In genomic region chr1:155324041-155324716, GRCh38 we compare ENCODE assay signal across 8 cellular contexts. TPM values are rescaled to one million over a fixed set of nuclear protein-coding genes. Genes with fewer than 3 reads are reported as not detected.
DNase-seq lines count a peak whose midpoint lies in the region; ATAC-seq and TF ChIP-seq lines count a peak whose summit lies in the region.

No MANE protein-coding gene starts in this region.

- peak overlapping the region; percentile 90 for H3K4me3 ChIP-seq in kidney epithelial cell (ENCODE audit: low read depth, low read length)

- ATAC-seq in GM19035 (IDR thresholded peaks at IDR 0.05; ENCODE audit: unreplicated experiment) (peak; percentile 63), HG03378 (IDR thresholded peaks at IDR 0.05; ENCODE audit: unreplicated experiment) (peak; percentile 50)

- H3K36me3 ChIP-seq in kidney epithelial cell (ENCODE audit: control insufficient read depth, insufficient read depth, low read length) = peaks cover 1% of the 10 kb centered on the region

- TF ChIP-seq CTCF in AG09319 (IDR thresholded peaks at IDR 0.05; ENCODE audit: low read depth, low read length) = no peak
- no peak for TF ChIP-seq CTCF in kidney epithelial cell (IDR thresholded peaks at IDR 0.05; ENCODE audit: insufficient read depth, low read length, poor library complexity, severe bottlenecking)

- H3K27me3 ChIP-seq in kidney epithelial cell (ENCODE audit: control insufficient read depth, insufficient read depth, low read length) = no peaks in the 10 kb centered on the region

- DNase-seq in AG09319 (ENCODE audit: extremely low read depth, low read depth) (peak; percentile 90), NCI-H460 (ENCODE audit: extremely low read depth, low read depth) (peak; percentile 98), cerebellum (ENCODE audit: low spot score) (peak; percentile 93), kidney epithelial cell (ENCODE audit: low read depth) (peak; percentile 80)
- peak; percentile 77 for DNase-seq in activated CD4-positive, alpha-beta T cell treated with anti-CD3 and anti-CD28 coated beads for 1 hour
- peak; percentile 98 for DNase-seq in stimulated activated CD4-positive, alpha-beta T cell treated with anti-CD3 and anti-CD28 coated beads, Interleukin-15, amount 100 ng/mL, for 24 hours

RNA-seq across cellular contexts. Expression of gene RUSC1, which starts 3.5 kb away (rescaled TPM):
- 80.4 and 86.6 TPM in 2 replicates for total RNA-seq in NCI-H460 (2014; rRNA removed; shearing (Covaris generic))
- polyA plus RNA-seq in NCI-H460 (2014; cell fraction: nucleus; rRNA removed) = 181 and 189 TPM in 2 replicates
- total RNA-seq in cerebellum (32.0 TPM), kidney epithelial cell (38.1 and 38.3 TPM in 2 replicates)

RNA-seq across cellular contexts. Expression of gene FDPS, which starts 15.5 kb away (rescaled TPM):
- total RNA-seq in NCI-H460 (2014; rRNA removed; shearing (Covaris generic)) = 124 and 142 TPM in 2 replicates
- polyA plus RNA-seq in NCI-H460 (2014; cell fraction: nucleus; rRNA removed) = 253 and 294 TPM in 2 replicates
- total RNA-seq in cerebellum = 65.8 TPM
- total RNA-seq in kidney epithelial cell = 248 and 271 TPM in 2 replicates

RNA-seq across cellular contexts. Expression of gene PKLR, which starts 22.9 kb away (rescaled TPM):
- total RNA-seq in NCI-H460 (2014; rRNA removed; shearing (Covaris generic)) = not detected in 2 replicates
- not detected in 2 replicates for polyA plus RNA-seq in NCI-H460 (2014; cell fraction: nucleus; rRNA removed)
- not detected for total RNA-seq in cerebellum
- total RNA-seq in kidney epithelial cell = not detected in 2 replicates

RNA-seq across cellular contexts. Expression of gene HCN3, which starts 46.9 kb away (rescaled TPM):
- 1.4 and 1.6 TPM in 2 replicates for total RNA-seq in NCI-H460 (2014; rRNA removed; shearing (Covaris generic))
- polyA plus RNA-seq in NCI-H460 (2014; cell fraction: nucleus; rRNA removed) = 14.3 and 18.5 TPM in 2 replicates
- total RNA-seq in cerebellum = 12.9 TPM
- total RNA-seq in kidney epithelial cell = 2.8 and 3.8 TPM in 2 replicates

RNA-seq across cellular contexts. Expression of gene CLK2, which starts 50.9 kb away (rescaled TPM):
- total RNA-seq in NCI-H460 (2014; rRNA removed; shearing (Covaris generic)) = 37.3 and 48.3 TPM in 2 replicates
- polyA plus RNA-seq in NCI-H460 (2014; cell fraction: nucleus; rRNA removed) = 258 and 290 TPM in 2 replicates
- total RNA-seq in cerebellum (33.5 TPM), kidney epithelial cell (21.7 and 24.2 TPM in 2 replicates)

Comparison
In these comparisons a context has a peak if more than half of its experiments do, and no peak if none do; other contexts are left out.
1. Peak in every context shown above with its lines: DNase-seq, ATAC-seq and H3K4me3 ChIP-seq.